25 cellular contexts compared by ENCODE assay signal in the genomic region with DNA sequence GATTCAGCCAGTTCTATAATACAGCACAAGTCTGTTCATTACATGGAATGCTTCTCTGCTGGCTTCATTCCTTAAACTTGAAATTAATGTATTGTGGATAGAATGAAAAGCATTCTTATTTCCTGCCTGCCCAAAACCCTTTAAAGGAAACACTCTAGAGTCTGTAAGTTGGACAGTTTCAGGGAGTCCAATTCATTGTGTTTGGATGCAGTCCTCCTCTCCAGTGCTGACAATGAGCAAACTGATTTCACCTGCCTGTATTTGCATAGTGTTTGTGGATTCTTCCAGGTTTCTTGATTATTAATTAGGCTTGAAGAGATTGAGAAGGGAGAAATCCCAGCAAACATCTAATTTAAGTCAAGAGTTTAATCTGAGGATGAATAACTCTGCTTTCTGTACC.
DNase-seq lines count a peak whose midpoint lies in the region; ATAC-seq and TF ChIP-seq lines count a peak whose summit lies in the region.
"Had no signal": no experiment of that assay in that cellular context is flagged by ENCODE, and none has a peak within 500 bp of the region (broad histone marks: within the 10 kb centered on the region; RNA-seq: fewer than 3 reads in every experiment).

No MANE protein-coding gene starts in this region.

- H3K4me2 ChIP-seq in GM23338, result no peak overlapping the region

- no peak overlapping the region for H3K27ac ChIP-seq in GM23338 (ENCODE audit: low read depth)
- H3K27ac ChIP-seq: C4-2B, RWPE1 had no signal

- POLR2A ChIA-PET in WTC11 (lab: Charles Lee), result no interaction called here

- no peak overlapping the region for H3K4me3 ChIP-seq in GM23338
- H3K4me3 ChIP-seq: MG63 had no signal

- peaks cover 100% of the 10 kb centered on the region for H3K79me2 ChIP-seq in GM23338 (replicated peaks; ENCODE audit: insufficient read depth)

- H3K4me1 ChIP-seq in GM23338 (ENCODE audit: insufficient read depth), result peaks cover 55% of the 10 kb centered on the region

- H3K4me1 Mint-ChIP-seq in GM23338 (peaks cover 57% of the 10 kb centered on the region), WTC11 (peaks cover 69% of the 10 kb centered on the region)
- H3K4me1 Mint-ChIP-seq: B cell had no signal

- ATAC-seq in GM23338, result no peak
- no peak for ATAC-seq in WTC11
- ATAC-seq in left lobe of liver, result peak; percentile 24
- no peak for ATAC-seq in HG03442 (IDR thresholded peaks at IDR 0.05; ENCODE audit: unreplicated experiment)
- ATAC-seq: CD8-positive, alpha-beta T cell; Panc1 had no signal

- no peaks in the 10 kb centered on the region for H3F3A ChIP-seq in GM23338 (replicated peaks; ENCODE audit: low read depth)

- H3K9me3 Mint-ChIP-seq in GM23338 (no peaks in the 10 kb centered on the region), WTC11 (peaks cover 13% of the 10 kb centered on the region)
- H3K9me3 Mint-ChIP-seq: CD8-positive, alpha-beta T cell; T-helper 1 cell treated with Interleukin-12 subunit alpha and Interleukin-12 subunit beta and Interleukin-4 antibody, amounts not matched to agents 30 μg/mL and 1 μg/mL, for 36 hours had no signal

- no peak overlapping the region for H2AFZ ChIP-seq in GM23338

- H3K36me3 Mint-ChIP-seq in GM23338 (ENCODE audit: low read depth), result peaks cover 19% of the 10 kb centered on the region
- H3K36me3 Mint-ChIP-seq in WTC11, result peaks cover 9% of the 10 kb centered on the region
- H3K36me3 Mint-ChIP-seq: CD8-positive, alpha-beta T cell had no signal

- TF ChIP-seq CTCF in GM23338 (conservative IDR thresholded peaks at IDR 0.05; ENCODE audit: low read depth in 2 of 2) (no peak), WTC11 (IDR thresholded peaks at IDR 0.05) (no peak)

- no peaks in the 10 kb centered on the region for H3K27me3 ChIP-seq in GM23338 (ENCODE audit: insufficient read depth)
- H3K27me3 ChIP-seq: MG63 had no signal

- H3K27ac Mint-ChIP-seq in GM23338, result peak overlapping the region; percentile 24; the same call in 1 of the 2 replicates
- peak overlapping the region; percentile 13; the same call in 1 of the 2 replicates for H3K27ac Mint-ChIP-seq in WTC11
- H3K27ac Mint-ChIP-seq: B cell; CD8-positive, alpha-beta T cell; T-helper 1 cell treated with Interleukin-12 subunit alpha and Interleukin-12 subunit beta and Interleukin-4 antibody, amounts not matched to agents 30 μg/mL and 1 μg/mL, for 36 hours had no signal

- H3K27me3 Mint-ChIP-seq in GM23338 (ENCODE audit: insufficient read depth, low read depth, poor library complexity) (no peaks in the 10 kb centered on the region), WTC11 (ENCODE audit: low read depth) (no peaks in the 10 kb centered on the region)

- H3K9me2 ChIP-seq in GM23338 (ENCODE audit: insufficient read depth), result no peaks in the 10 kb centered on the region

- peaks cover 20% of the 10 kb centered on the region for H4K20me1 ChIP-seq in GM23338 (replicated peaks; ENCODE audit: insufficient read depth)

- H3K36me3 ChIP-seq in GM23338 (ENCODE audit: insufficient read depth), result no peaks in the 10 kb centered on the region
- H3K36me3 ChIP-seq: MG63 had no signal

- DNase-seq in EH (ENCODE audit: low read depth) (peak; percentile 35), GM23338 (ENCODE audit: low spot score) (no peak), WTC11 (ENCODE audit: low spot score) (no peak), left lobe of liver (ENCODE audit: low spot score) (no peak), ecto neural progenitor cell (ENCODE audit: low spot score) (no peak)
- no peak for DNase-seq in NK-92 treated with Interleukin-12 subunit alpha and Interleukin-12 subunit beta, amount 100 ng/mL, for 24 hours (lab: John Stamatoyannopoulos, UW)
- DNase-seq: Caco-2; CD8-positive, alpha-beta T cell; DND-41; IMR-90; KG1; MG63; NCI-H1105 treated with DMSO at 0.1 percent for 48 hours; NCI-H1694; NCI-H2029 treated with DMSO at 0.1 percent for 48 hours; NCI-H226; NCI-H510A treated with DMSO at 0.1 percent for 48 hours; SHP77; SW 1271 had no signal

- H3K4me3 Mint-ChIP-seq in GM23338, result no peak overlapping the region
- H3K4me3 Mint-ChIP-seq in WTC11, result no peak overlapping the region
- H3K4me3 Mint-ChIP-seq: B cell; CD8-positive, alpha-beta T cell; T-helper 1 cell treated with Interleukin-12 subunit alpha and Interleukin-12 subunit beta and Interleukin-4 antibody, amounts not matched to agents 30 μg/mL and 1 μg/mL, for 36 hours had no signal

- CTCF ChIA-PET in WTC11 (lab: Charles Lee), result no interaction called here

TF ChIP-seq in GM23338, 12 proteins besides CTCF, POLR2A, EP300 and RAD21 (continues in another document):
- TF ChIP-seq JUNB (IDR thresholded peaks at IDR 0.05; ENCODE audit: unreplicated experiment) (no peak), ZNF331 (CRISPR knock-in tag; IDR thresholded peaks at IDR 0.05; ENCODE audit: low read depth) (no peak), ETS1 (IDR thresholded peaks at IDR 0.05) (no peak), EZH2 (IDR thresholded peaks at IDR 0.05; ENCODE audit: low read depth, unreplicated experiment) (no peak), REST (IDR thresholded peaks at IDR 0.05; ENCODE audit: unreplicated experiment) (no peak)

TF ChIP-seq in WTC11, 78 proteins besides CTCF, POLR2A, EP300 and RAD21:
- no peak for TF ChIP-seq MYBL2 (CRISPR knock-in tag; IDR thresholded peaks at IDR 0.05)
- TF ChIP-seq ZNF263 (CRISPR knock-in tag; IDR thresholded peaks at IDR 0.05; ENCODE audit: low read depth), result no peak
- TF ChIP-seq FOXP1 (CRISPR knock-in tag; IDR thresholded peaks at IDR 0.05; ENCODE audit: borderline replicate concordance), result no peak
- TF ChIP-seq, protein P1, sequence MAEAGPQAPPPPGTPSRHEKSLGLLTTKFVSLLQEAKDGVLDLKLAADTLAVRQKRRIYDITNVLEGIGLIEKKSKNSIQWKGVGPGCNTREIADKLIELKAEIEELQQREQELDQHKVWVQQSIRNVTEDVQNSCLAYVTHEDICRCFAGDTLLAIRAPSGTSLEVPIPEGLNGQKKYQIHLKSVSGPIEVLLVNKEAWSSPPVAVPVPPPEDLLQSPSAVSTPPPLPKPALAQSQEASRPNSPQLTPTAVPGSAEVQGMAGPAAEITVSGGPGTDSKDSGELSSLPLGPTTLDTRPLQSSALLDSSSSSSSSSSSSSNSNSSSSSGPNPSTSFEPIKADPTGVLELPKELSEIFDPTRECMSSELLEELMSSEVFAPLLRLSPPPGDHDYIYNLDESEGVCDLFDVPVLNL (CRISPR knock-in tag; IDR thresholded peaks at IDR 0.05; ENCODE audit: borderline replicate concordance, low read depth), result no peak
- TF ChIP-seq, protein P2, sequence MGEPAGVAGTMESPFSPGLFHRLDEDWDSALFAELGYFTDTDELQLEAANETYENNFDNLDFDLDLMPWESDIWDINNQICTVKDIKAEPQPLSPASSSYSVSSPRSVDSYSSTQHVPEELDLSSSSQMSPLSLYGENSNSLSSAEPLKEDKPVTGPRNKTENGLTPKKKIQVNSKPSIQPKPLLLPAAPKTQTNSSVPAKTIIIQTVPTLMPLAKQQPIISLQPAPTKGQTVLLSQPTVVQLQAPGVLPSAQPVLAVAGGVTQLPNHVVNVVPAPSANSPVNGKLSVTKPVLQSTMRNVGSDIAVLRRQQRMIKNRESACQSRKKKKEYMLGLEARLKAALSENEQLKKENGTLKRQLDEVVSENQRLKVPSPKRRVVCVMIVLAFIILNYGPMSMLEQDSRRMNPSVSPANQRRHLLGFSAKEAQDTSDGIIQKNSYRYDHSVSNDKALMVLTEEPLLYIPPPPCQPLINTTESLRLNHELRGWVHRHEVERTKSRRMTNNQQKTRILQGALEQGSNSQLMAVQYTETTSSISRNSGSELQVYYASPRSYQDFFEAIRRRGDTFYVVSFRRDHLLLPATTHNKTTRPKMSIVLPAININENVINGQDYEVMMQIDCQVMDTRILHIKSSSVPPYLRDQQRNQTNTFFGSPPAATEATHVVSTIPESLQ (CRISPR knock-in tag; IDR thresholded peaks at IDR 0.05), result no peak
- no peak for TF ChIP-seq ELF4 (CRISPR knock-in tag; IDR thresholded peaks at IDR 0.05; ENCODE audit: low read depth)
